19 cellular contexts compared by ENCODE assay signal in the genomic region with DNA sequence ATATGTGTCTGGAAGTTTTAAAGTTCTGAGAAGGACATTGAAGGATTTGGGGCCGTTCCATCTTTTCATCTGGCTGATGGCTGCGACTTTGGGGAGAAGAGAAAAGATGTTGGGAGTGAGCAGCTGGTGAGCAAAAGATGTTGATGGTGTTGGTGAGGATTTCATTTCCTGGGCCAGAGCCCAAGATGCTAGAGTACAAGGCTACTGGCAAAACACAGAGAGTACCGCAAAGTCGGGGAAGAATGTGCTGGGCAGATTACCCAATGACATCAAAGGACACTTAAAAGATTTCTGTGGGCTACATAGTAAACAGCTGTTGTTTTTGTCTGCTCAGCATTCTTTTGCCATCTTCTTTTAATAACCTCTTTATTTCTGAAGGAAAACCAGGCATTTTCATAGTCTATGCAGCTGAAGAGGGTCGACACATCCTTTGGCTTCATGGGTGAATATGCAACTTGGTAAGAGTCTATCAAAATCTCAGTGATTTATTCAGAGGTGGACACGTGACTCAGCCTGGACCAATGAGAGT. TPM values are rescaled to one million over a fixed set of nuclear protein-coding genes. Genes with fewer than 3 reads are reported as not detected.
"Had no signal": no experiment of that assay in that cellular context is flagged by ENCODE, and none has a peak within 500 bp of the region (broad histone marks: within the 10 kb centered on the region; RNA-seq: fewer than 3 reads in every experiment).

No MANE protein-coding gene starts in this region.

- DNase-seq: activated naive CD8-positive, alpha-beta T cell treated with anti-CD3 and anti-CD28 coated beads for 36 hours; activated T-cell treated with anti-CD3 and anti-CD28 coated beads, Interleukin-2, amount 50 U/mL, for 1 hour; amygdala; cerebellar nuclear complex; foreskin melanocyte; glutamatergic neuron; hippocampal formation; kidney glomerular epithelial cell; left lung; pancreas; psoas muscle; small intestine; stimulated activated CD4-positive, alpha-beta T cell treated with anti-CD3 and anti-CD28 coated beads, Interleukin-15, amount 100 ng/mL, for 24 hours; T-helper 9 cell had no signal

- H3K4me1 ChIP-seq: left lung, pancreas, psoas muscle, right atrium auricular region had no signal

- H3K9me3 ChIP-seq: left lung, pancreas, psoas muscle, right atrium auricular region, vagina had no signal

- H3K27ac ChIP-seq: left lung, pancreas, psoas muscle, right atrium auricular region, vagina had no signal

- H3K36me3 ChIP-seq: left lung, pancreas, right atrium auricular region, vagina had no signal

- H3K27me3 ChIP-seq: pancreas, right atrium auricular region, vagina had no signal

- H3K4me3 ChIP-seq: left lung, pancreas, psoas muscle, right atrium auricular region, vagina had no signal

- ATAC-seq: left lung; natural killer cell treated with Interleukin-12 subunit alpha and Interleukin-12 subunit beta and Interleukin-15 and Interleukin-18, amount 100 ng/mL, for 72 hours; pancreas; psoas muscle; stimulated activated memory B cell treated with anti-CD40 and anti-IgM and Interleukin-4, amounts not matched to agents 10 μg/mL and 1 μg/mL and 100 μg/mL, for 72 hours had no signal

RNA-seq across cellular contexts. Expression of a gene that starts 49.5 kb away (rescaled TPM):
- total RNA-seq: T-helper 1 cell treated with Interleukin-12 subunit alpha and Interleukin-12 subunit beta and Interleukin-4 antibody, amounts not matched to agents 30 ng/mL and 1 ng/mL, for 36 hours had no signal
